Comparison of ENCODE assay signal across 8 cellular contexts in genomic region chr13:30115257-30115600, GRCh38.
DNase-seq lines count a peak whose midpoint lies in the region; ATAC-seq, FAIRE-seq and TF ChIP-seq lines count a peak whose summit lies in the region.

No MANE protein-coding gene starts in this region.

- H3K27me3 ChIP-seq in DOHH2 (ENCODE audit: control insufficient read depth, low read length) (peaks cover 19% of the 10 kb centered on the region), Peyer's patch (no peaks in the 10 kb centered on the region), esophagus squamous epithelium (peaks cover 0 to 11% (median 0%) of the 10 kb centered on the region in 4 donors)

- no peaks in the 10 kb centered on the region for H3K9me2 ChIP-seq in DOHH2 (replicated peaks; ENCODE audit: control insufficient read depth, low read length)

- H3K4me1 ChIP-seq in DOHH2 (ENCODE audit: control insufficient read depth, low read length) (peaks cover 32% of the 10 kb centered on the region), Peyer's patch (peaks cover 0 to 17% (median 8%) of the 10 kb centered on the region in 4 donors), esophagus squamous epithelium (peaks cover 0 to 46% (median 22%) of the 10 kb centered on the region in 3 donors)

- no peaks in the 10 kb centered on the region for H4K20me1 ChIP-seq in DOHH2 (ENCODE audit: control insufficient read depth, insufficient read depth, low read depth, low read length)

- peak overlapping the region; percentile 64 for H3K4me2 ChIP-seq in DOHH2 (ENCODE audit: low read length)

- peaks cover 39% of the 10 kb centered on the region for H3K4me1 Mint-ChIP-seq in progenitor cell of endocrine pancreas (ENCODE audit: low read depth)

- no peak for ATAC-seq in GM21528 (IDR thresholded peaks at IDR 0.05; ENCODE audit: low FRiP score, unreplicated experiment)

- no peaks in the 10 kb centered on the region for H3K36me3 Mint-ChIP-seq in progenitor cell of endocrine pancreas (ENCODE audit: insufficient read depth)

- peak; percentile 1 for TF ChIP-seq CTCF in DOHH2 (IDR thresholded peaks at IDR 0.05; ENCODE audit: low read depth, low read length, poor library complexity, severe bottlenecking)
- no peak for TF ChIP-seq CTCF in Peyer's patch (IDR thresholded peaks at IDR 0.05)
- TF ChIP-seq CTCF in esophagus squamous epithelium (IDR thresholded peaks at IDR 0.05): no peak
- TF ChIP-seq CTCF in progenitor cell of endocrine pancreas (IDR thresholded peaks at IDR 0.05; ENCODE audit: unreplicated experiment): no peak

- H3K9me3 ChIP-seq in DOHH2 (ENCODE audit: control insufficient read depth, insufficient read depth, low read length) (no peaks in the 10 kb centered on the region), Peyer's patch (no peaks in the 10 kb centered on the region), esophagus squamous epithelium (no peaks in the 10 kb centered on the region)

- peak overlapping the region; percentile 26 for H3K27ac Mint-ChIP-seq in progenitor cell of endocrine pancreas

- H3F3A ChIP-seq in DOHH2 (ENCODE audit: control insufficient read depth, insufficient read depth): no peaks in the 10 kb centered on the region

- no peaks in the 10 kb centered on the region for H3K36me3 ChIP-seq in DOHH2 (ENCODE audit: control insufficient read depth, low read length)
- H3K36me3 ChIP-seq in Peyer's patch: no peaks in the 10 kb centered on the region
- no peaks in the 10 kb centered on the region for H3K36me3 ChIP-seq in esophagus squamous epithelium

- peak overlapping the region; percentile 79 for H3K4me3 ChIP-seq in DOHH2 (ENCODE audit: low read length)
- H3K4me3 ChIP-seq in Peyer's patch: peak overlapping the region; percentile 54 to 83 (median 72)
- peak overlapping the region; percentile 59 to 84 (median 72) for H3K4me3 ChIP-seq in esophagus squamous epithelium

- WGBS in esophagus squamous epithelium, 2 donors: 9 to 15% methylated on average over 9 of the region's 9 CpGs

- DNase-seq in Peyer's patch (no peak), esophagus squamous epithelium (lab: John Stamatoyannopoulos, UW) (no peak), progenitor cell of endocrine pancreas (ENCODE audit: low spot score, unreplicated experiment) (no peak), NCI-H2107 (lab: John Stamatoyannopoulos, UW) (no peak), GM12891 (ENCODE audit: insufficient read length, low spot score) (no peak), NAMALWA (ENCODE audit: low spot score) (no peak)

- intact Hi-C loops in esophagus squamous epithelium (cut with DNase I): loop anchor here (10.0 kb wide), 2 partner anchors 190 to 610 kb away; no protein-coding TSS in a partner anchor

- H3K9me3 Mint-ChIP-seq in progenitor cell of endocrine pancreas (ENCODE audit: low read depth): no peaks in the 10 kb centered on the region

- H3K27me3 Mint-ChIP-seq in progenitor cell of endocrine pancreas: peaks cover 18% of the 10 kb centered on the region

- peak overlapping the region; percentile 68 for H3K4me3 Mint-ChIP-seq in progenitor cell of endocrine pancreas (ENCODE audit: low read depth)

- H3K27ac ChIP-seq in DOHH2 (ENCODE audit: low read depth, low read length): no peak overlapping the region
- peak overlapping the region; percentile 61 to 92 (median 78) for H3K27ac ChIP-seq in Peyer's patch
- peak overlapping the region in 1 of 4 donors; percentile 57 for H3K27ac ChIP-seq in esophagus squamous epithelium

- TF ChIP-seq POLR2A in Peyer's patch (IDR thresholded peaks at IDR 0.05): no peak
- TF ChIP-seq POLR2A in esophagus squamous epithelium (IDR thresholded peaks at IDR 0.05): no peak
- no peak for TF ChIP-seq POLR2A in GM12891 (IDR thresholded peaks at IDR 0.05; ENCODE audit: low read depth, low read length)

- H3K79me2 ChIP-seq in DOHH2 (ENCODE audit: control insufficient read depth, low read length): no peaks in the 10 kb centered on the region

- FAIRE-seq in GM12891 (lab: Jason Lieb, UNC): no peak

TF ChIP-seq in GM12891, 5 proteins besides CTCF, POLR2A, EP300 and RAD21:
- no peak for TF ChIP-seq SPI1 (IDR thresholded peaks at IDR 0.05; ENCODE audit: low read depth, low read length)
- no peak for TF ChIP-seq POU2F2 (IDR thresholded peaks at IDR 0.05; ENCODE audit: low read depth, low read length)
- TF ChIP-seq TAF1 (IDR thresholded peaks at IDR 0.05; ENCODE audit: low read depth, low read length): no peak
- TF ChIP-seq POLR2AphosphoS5 (IDR thresholded peaks at IDR 0.05; ENCODE audit: low read depth, low read length): no peak
- no peak for TF ChIP-seq PAX5 (IDR thresholded peaks at IDR 0.05; ENCODE audit: insufficient read depth, low read length, severe bottlenecking)
